8 cellular contexts compared by ENCODE assay signal in the genomic region with DNA sequence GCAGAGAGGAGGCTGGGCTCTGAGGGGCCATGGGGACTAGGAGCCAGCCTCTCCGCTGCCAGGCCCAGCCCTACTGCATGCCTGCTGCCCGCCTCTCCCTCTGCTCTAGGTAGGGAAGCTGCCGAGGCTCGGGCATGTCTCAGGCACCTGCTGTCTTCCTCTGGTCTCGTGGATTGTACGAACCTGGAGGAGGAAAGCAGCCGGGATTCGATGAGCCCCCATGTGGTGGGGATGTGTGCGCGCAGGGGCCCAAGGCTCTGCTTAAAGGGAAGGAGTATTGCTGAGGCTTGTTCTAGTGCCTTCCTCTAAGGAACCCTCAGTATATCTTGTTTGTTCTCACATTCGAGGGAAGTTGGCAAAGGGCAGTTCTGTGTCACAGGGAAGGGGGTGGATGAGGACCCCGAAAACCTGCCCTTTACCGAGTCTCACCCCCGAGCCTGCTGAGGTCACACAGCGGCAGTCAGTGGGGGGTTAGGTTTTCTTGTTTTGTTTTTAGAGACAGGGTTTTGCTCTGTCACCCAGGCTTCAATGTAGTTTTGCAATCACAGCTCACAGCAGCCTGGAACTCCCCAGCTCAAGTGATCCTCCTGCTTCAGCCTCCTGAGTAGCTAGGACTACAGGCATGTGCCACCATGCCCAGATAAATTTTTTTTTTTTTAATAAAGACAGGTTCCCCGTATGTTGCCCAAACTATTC. TPM values are rescaled to one million over a fixed set of nuclear protein-coding genes. Genes with fewer than 3 reads are reported as not detected.
DNase-seq lines count a peak whose midpoint lies in the region; ATAC-seq and TF ChIP-seq lines count a peak whose summit lies in the region.

No MANE protein-coding gene starts in this region.

- H3K4me3 ChIP-seq in OCI-LY7 (ENCODE audit: low read depth, low read length, poor library complexity, severe bottlenecking): no peak overlapping the region
- H3K4me3 ChIP-seq in fibroblast of the aortic adventitia (ENCODE audit: low read depth, low read length): no peak overlapping the region
- no peak overlapping the region for H3K4me3 ChIP-seq in stomach

- H3K4me1 ChIP-seq in OCI-LY7 (ENCODE audit: insufficient read depth, low read length, poor library complexity, severe bottlenecking): peaks cover 8% of the 10 kb centered on the region
- H3K4me1 ChIP-seq in stomach: peaks cover 50 to 65% (median 54%) of the 10 kb centered on the region in 4 donors

- no peak for TF ChIP-seq POLR2A in stomach (IDR thresholded peaks at IDR 0.05)

- DNase-seq in Right ventricle myocardium superior (peak; percentile 61), Right ventricle myocardium inferior (ENCODE audit: missing footprints) (no peak), OCI-LY7 (ENCODE audit: low spot score) (peak; percentile 27), fibroblast of the aortic adventitia (ENCODE audit: low read depth) (no peak), stomach (no peak), NCI-H1930 (lab: John Stamatoyannopoulos, UW) (no peak)

- ATAC-seq in Right ventricle myocardium superior (ENCODE audit: poor library complexity) (no peak), Right ventricle myocardium inferior (no peak), GM18519 (IDR thresholded peaks at IDR 0.05; ENCODE audit: low FRiP score, unreplicated experiment) (no peak), GM21360 (IDR thresholded peaks at IDR 0.05; ENCODE audit: unreplicated experiment) (no peak)

- no TSS peak for BruUV-seq in OCI-LY7 (replicated peaks; lab: Mats Ljungman, UMichigan)

- no peaks in the 10 kb centered on the region for H3K9me3 ChIP-seq in OCI-LY7 (ENCODE audit: low read length)
- H3K9me3 ChIP-seq in stomach: no peaks in the 10 kb centered on the region

- no peak overlapping the region for H2AFZ ChIP-seq in OCI-LY7 (ENCODE audit: low read length)

- intact Hi-C loops in Right ventricle myocardium superior (cut with DNase I) (no loop called here), Right ventricle myocardium inferior (cut with DNase I) (no loop called here), OCI-LY7 (cut with micrococcal nuclease; ENCODE audit: unreplicated experiment) (no loop called here), stomach (cut with DNase I; ENCODE audit: low total_unique reads) (no loop called here)

- 54 to 61% (median 59%) methylated on average over 16 of the region's 16 CpGs for WGBS in stomach, 5 donors

- no peak overlapping the region for H3K4me2 ChIP-seq in OCI-LY7 (ENCODE audit: low read length)

- no peak for TF ChIP-seq EP300 in stomach (IDR thresholded peaks at IDR 0.05)

- CTCF ChIA-PET in OCI-LY7 (lab: Charles Lee; ENCODE audit: unreplicated experiment): no interaction called here

- no peaks in the 10 kb centered on the region for H4K20me1 ChIP-seq in OCI-LY7 (ENCODE audit: insufficient read depth, low read length)

- H3K36me3 ChIP-seq in OCI-LY7 (ENCODE audit: insufficient read depth, low read length) (no peaks in the 10 kb centered on the region), stomach (no peaks in the 10 kb centered on the region)

- no peaks in the 10 kb centered on the region for H3K79me2 ChIP-seq in OCI-LY7 (ENCODE audit: insufficient read depth, low read depth, low read length)

- TF ChIP-seq CTCF in OCI-LY7 (conservative IDR thresholded peaks at IDR 0.05; ENCODE audit: low read length) (peak; percentile 65), fibroblast of the aortic adventitia (IDR thresholded peaks at IDR 0.05; ENCODE audit: insufficient read depth, low read length) (peak; percentile 39), stomach (IDR thresholded peaks at IDR 0.05) (peak in 1 of 7 experiments; percentile 21)

- no peaks in the 10 kb centered on the region for H3K27me3 ChIP-seq in stomach

- POLR2A ChIA-PET in OCI-LY7 (lab: Charles Lee): interaction anchor here (0.6 kb wide), 1 partner anchor 130 kb away, joined by 3 read pairs; no protein-coding TSS in a partner anchor

- no peaks in the 10 kb centered on the region for H3K9me2 ChIP-seq in OCI-LY7 (ENCODE audit: insufficient read depth, low read length)

- no peak overlapping the region for H3K27ac ChIP-seq in OCI-LY7 (ENCODE audit: low read depth, low read length, poor library complexity, severe bottlenecking)
- H3K27ac ChIP-seq in stomach: peak overlapping the region in 3 of 5 donors; percentile 86 to 88 (median 87)

RNA-seq across cellular contexts. Expression of gene DAGLA, which starts 21.3 kb away (rescaled TPM):
- 4.2 TPM for total RNA-seq in Right ventricle myocardium superior
- 4.3 TPM for total RNA-seq in Right ventricle myocardium inferior
- total RNA-seq in OCI-LY7 (2014; rRNA removed; shearing (Covaris generic)): not detected in 2 replicates
- not detected in 2 replicates for total RNA-seq in OCI-LY7 (2022)
- 1.1 and 4.2 TPM in 2 replicates for total RNA-seq in fibroblast of the aortic adventitia (ENCODE audit: low replicate concordance)
- 10 to 100 TPM in 1 of 5 donors, 1 to 10 TPM in 2, under 1 TPM in 2; under 0.01 to 27.2 (median 1.3) TPM for total RNA-seq in stomach
- 1 to 10 TPM in 1 of 3 donors, under 1 TPM in 2; 0.15 to 3.2 (median 0.75) TPM for polyA plus RNA-seq in stomach

RNA-seq across cellular contexts. Expression of gene MYRF, which starts 51.0 kb away (rescaled TPM):
- 0.16 TPM for total RNA-seq in Right ventricle myocardium superior
- 0.30 TPM for total RNA-seq in Right ventricle myocardium inferior
- 0.19 and 0.23 TPM in 2 replicates for total RNA-seq in OCI-LY7 (2014; rRNA removed; shearing (Covaris generic))
- total RNA-seq in OCI-LY7 (2022): 0.98 and 1.1 TPM in 2 replicates
- total RNA-seq in fibroblast of the aortic adventitia (ENCODE audit: low replicate concordance): 0.16 and 0.18 TPM in 2 replicates
- 100 to 1,000 TPM in 3 of 5 donors, 10 to 100 TPM in 1, 1 to 10 TPM in 1; 6.4 to 527 (median 240) TPM for total RNA-seq in stomach
- 10 to 100 TPM; 19.0 to 45.9 (median 20.5) TPM for polyA plus RNA-seq in stomach

Comparison
In these comparisons a context has a peak if more than half of its experiments do, and no peak if none do; other contexts are left out.
1. DNase-seq: peak in Right ventricle myocardium superior (single experiment) and OCI-LY7 (single experiment); none in Right ventricle myocardium inferior (single experiment), fibroblast of the aortic adventitia (single experiment), stomach (single experiment) and NCI-H1930 (0 of 2).